Comparison of ENCODE assay signal across 8 cellular contexts in the genomic region with DNA sequence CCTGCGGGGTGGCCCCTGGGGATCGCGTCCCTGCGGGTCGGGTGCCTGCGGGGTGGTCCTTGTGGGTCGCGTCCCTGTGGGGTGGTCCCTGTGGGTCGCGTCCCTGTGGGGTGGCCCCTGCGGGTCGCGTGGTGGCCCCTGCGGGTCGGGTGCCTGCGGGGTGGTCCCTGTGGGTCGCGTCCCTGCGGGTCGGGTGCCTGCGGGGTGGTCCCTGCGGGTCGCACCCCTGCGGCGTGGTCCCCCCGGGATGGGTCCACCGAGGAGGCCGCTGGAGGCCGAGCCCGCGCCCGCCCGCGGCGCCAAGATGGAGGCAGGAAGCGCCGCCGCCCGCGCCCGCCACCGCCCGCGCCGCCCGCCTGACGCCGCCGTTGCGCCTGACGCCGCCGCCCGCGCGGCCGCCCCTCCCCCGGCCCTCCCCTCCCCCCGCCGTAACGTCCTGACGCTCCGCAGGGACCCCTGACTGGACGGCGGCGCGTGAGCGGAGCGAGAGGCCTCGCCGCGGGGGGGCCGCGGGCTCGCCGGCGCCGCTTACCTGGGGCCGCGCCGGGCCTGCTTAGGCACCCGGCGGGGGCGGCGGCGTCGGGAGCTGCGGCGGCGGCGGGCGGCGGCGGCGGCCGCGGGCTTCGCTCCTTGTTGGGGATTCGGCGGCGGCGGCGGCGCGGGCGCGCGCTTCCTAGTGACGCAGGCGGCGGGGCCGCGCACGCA. TPM values are rescaled to one million over a fixed set of nuclear protein-coding genes. Genes with fewer than 3 reads are reported as not detected.
A peak's percentile ranks its signal among the peaks of the same experiment; 100 is the strongest.
DNase-seq lines count a peak whose midpoint lies in the region; ATAC-seq lines count a peak whose summit lies in the region.

A gene with protein sequence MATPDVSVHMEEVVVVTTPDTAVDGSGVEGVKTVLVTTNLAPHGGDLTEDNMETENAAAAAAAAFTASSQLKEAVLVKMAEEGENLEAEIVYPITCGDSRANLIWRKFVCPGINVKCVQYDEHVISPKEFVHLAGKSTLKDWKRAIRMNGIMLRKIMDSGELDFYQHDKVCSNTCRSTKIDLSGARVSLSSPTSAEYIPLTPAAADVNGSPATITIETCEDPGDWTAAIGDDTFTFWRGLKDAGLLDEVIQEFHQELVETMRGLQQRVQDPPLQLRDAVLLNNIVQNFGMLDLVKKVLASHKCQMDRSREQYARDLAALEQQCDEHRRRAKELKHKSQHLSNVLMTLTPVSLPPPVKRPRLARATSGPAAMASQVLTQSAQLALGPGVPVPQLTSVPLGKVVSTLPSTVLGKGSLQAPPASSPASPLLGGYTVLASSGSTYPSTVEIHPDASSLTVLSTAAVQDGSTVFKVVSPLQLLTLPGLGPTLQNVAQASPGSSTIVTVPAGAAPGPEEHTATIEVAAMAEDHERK (minus strand): TSS at position 678 of the 705 bp plus-strand sequence. CDS start 7,704 bp downstream, outside the sequence.

- H3K9ac ChIP-seq in endocrine pancreas (ENCODE audit: control insufficient read depth, insufficient read depth, low read length), result peak within 1 kb of the TSS; percentile 86

- ATAC-seq in GM18520 (IDR thresholded peaks at IDR 0.05; ENCODE audit: unreplicated experiment) (peak; percentile 26), HG03045 (IDR thresholded peaks at IDR 0.05; ENCODE audit: unreplicated experiment) (peak; percentile 46)

- H3K9me3 ChIP-seq in endocrine pancreas (ENCODE audit: control insufficient read depth, low read length), result no peaks in the 10 kb centered on the region
- H3K9me3 ChIP-seq in mesodermal cell (ENCODE audit: control insufficient read depth, low read length), result no peaks in the 10 kb centered on the region

- H3K79me2 ChIP-seq in ACC112 (ENCODE audit: control insufficient read depth, insufficient read depth, low read length, unreplicated experiment), result peaks cover 53% of the 10 kb centered on the region

- H3K27ac ChIP-seq in ACC112 (ENCODE audit: low read depth, low read length), result peak within 1 kb of the TSS; percentile 79
- peak within 1 kb of the TSS; percentile 81 for H3K27ac ChIP-seq in mesodermal cell (ENCODE audit: low read depth, low read length, severe bottlenecking)

- H3K27me3 ChIP-seq in ACC112 (ENCODE audit: insufficient read depth, low read length) (no peaks in the 10 kb centered on the region), endocrine pancreas (ENCODE audit: control insufficient read depth, insufficient read depth, low read length) (no peaks in the 10 kb centered on the region)

- 0 to 1% methylated on average over 40 to 51 of the region's 114 CpGs for whole genome bisulfite sequencing in mesodermal cell (ENCODE audit: insufficient coverage in 2 of 2), 2 experiments

- peak within 1 kb of the TSS; percentile 81 for H2AFZ ChIP-seq in ACC112 (ENCODE audit: low read length, unreplicated experiment)

- H3K36me3 ChIP-seq in ACC112 (ENCODE audit: insufficient read depth, low read length) (no peaks in the 10 kb centered on the region), endocrine pancreas (ENCODE audit: control insufficient read depth, insufficient read depth, low read length) (no peaks in the 10 kb centered on the region), mesodermal cell (ENCODE audit: control insufficient read depth, insufficient read depth, low read length) (peaks cover 3% of the 10 kb centered on the region)

- H3K4me1 ChIP-seq in ACC112 (ENCODE audit: control insufficient read depth, insufficient read depth, low read length, unreplicated experiment) (peaks cover 9% of the 10 kb centered on the region), endocrine pancreas (ENCODE audit: control insufficient read depth, insufficient read depth, low read length) (no peaks in the 10 kb centered on the region), mesodermal cell (ENCODE audit: control insufficient read depth, insufficient read depth, low read length, poor library complexity, severe bottlenecking) (peaks cover 7% of the 10 kb centered on the region)

- peak within 1 kb of the TSS; percentile 100 for H3K4me3 ChIP-seq in ACC112 (ENCODE audit: low read depth, low read length)
- no peak within 1 kb of the TSS for H3K4me3 ChIP-seq in endocrine pancreas (ENCODE audit: control insufficient read depth, insufficient read depth, low read length)
- H3K4me3 ChIP-seq in mesodermal cell (ENCODE audit: extremely low read depth, insufficient read depth, low read length, poor library complexity, severe bottlenecking), result peak within 1 kb of the TSS; percentile 83

- DNase-seq in NCI-H460 (ENCODE audit: extremely low read depth, low read depth), result peak; percentile 69
- DNase-seq in activated CD4-positive, alpha-beta T cell treated with anti-CD3 and anti-CD28 coated beads, Interleukin-2, amount 50 U/mL, for 4 hours, result peak; percentile 45 to 62
- DNase-seq in stimulated activated CD8-positive, alpha-beta memory T cell treated with anti-CD3 and anti-CD28 coated beads, Interleukin-4, amount 100 ng/mL, for 24 hours (ENCODE audit: low read depth), result peak; percentile 60

RNA-seq across cellular contexts. Expression of the gene that starts here (rescaled TPM):
- 13.1 and 14.0 TPM in 2 replicates for total RNA-seq in NCI-H460 (2014; rRNA removed; shearing (Covaris generic))
- polyA plus RNA-seq in NCI-H460 (2014; cell fraction: nucleus; rRNA removed), result 26.5 and 37.3 TPM in 2 replicates
- 10.8 TPM for polyA plus RNA-seq in mesodermal cell (2013, experiment 1 of 2)
- 8.0 TPM for polyA plus RNA-seq in mesodermal cell (2013, experiment 2 of 2)
